In the genomic region with DNA sequence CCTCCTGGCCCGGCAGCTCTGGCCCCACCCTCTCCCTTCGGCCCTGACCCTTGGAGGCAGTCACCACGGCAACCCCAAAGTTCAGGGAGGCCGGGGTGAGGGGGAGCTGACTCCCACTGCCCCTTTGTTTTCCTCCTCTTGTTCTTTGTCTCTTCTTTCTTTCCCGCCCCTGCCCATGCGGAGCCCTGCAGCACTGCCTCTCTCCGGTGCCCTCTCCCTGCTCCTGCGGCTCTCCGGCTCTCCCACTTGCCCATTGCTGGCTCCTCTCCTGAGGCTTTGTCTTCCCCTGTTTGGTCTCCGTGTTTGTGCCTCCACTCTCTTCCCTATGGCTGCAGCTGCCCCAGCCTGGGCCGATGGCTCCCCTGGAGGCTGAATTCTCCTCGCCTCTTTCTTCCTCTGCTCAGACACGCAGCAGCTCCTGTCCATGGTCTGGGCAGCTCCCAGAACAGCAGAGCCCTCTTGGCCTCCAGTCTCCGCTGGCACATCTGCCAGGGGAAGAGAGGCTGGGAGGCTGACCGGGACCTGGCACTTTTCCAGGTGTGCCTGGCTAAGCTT, we compare ENCODE assay signal across 12 cellular contexts. TPM values are rescaled to one million over a fixed set of nuclear protein-coding genes. Genes with fewer than 3 reads are reported as not detected.
DNase-seq lines count a peak whose midpoint lies in the region; ATAC-seq and TF ChIP-seq lines count a peak whose summit lies in the region.
"Had no signal": no experiment of that assay in that cellular context is flagged by ENCODE, and none has a peak within 500 bp of the region (broad histone marks: within the 10 kb centered on the region; RNA-seq: fewer than 3 reads in every experiment).

No MANE protein-coding gene starts in this region.

- TF ChIP-seq CTCF in RWPE1 (conservative IDR thresholded peaks at IDR 0.05; ENCODE audit: low read depth) (no peak), epithelial cell of proximal tubule (conservative IDR thresholded peaks at IDR 0.05; ENCODE audit: low read depth, low read length) (peak; percentile 25), HFFc6 (IDR thresholded peaks at IDR 0.05) (no peak)

- peak overlapping the region; percentile 96 for H2AK5ac ChIP-seq in neuronal stem cell (ENCODE audit: low read depth, low read length)

- CTCF ChIA-PET in CD8-positive, alpha-beta memory T cell (lab: Charles Lee) = interaction anchor here (0.6 to 1.5 kb wide), 4 partner anchors 10 to 277 kb away, joined by 3 to 5 read pairs (median 4); no protein-coding TSS in a partner anchor
- CTCF ChIA-PET in RWPE1 (lab: Yijun Ruan, JAX) = interaction anchor here (0.6 to 1.2 kb wide), 5 partner anchors 24 to 805 kb away, joined by 3 to 8 read pairs (median 3); a partner anchor contains a TSS

- no peak overlapping the region for H3K23ac ChIP-seq in neuronal stem cell (ENCODE audit: low read depth, low read length, poor library complexity)

- no peaks in the 10 kb centered on the region for H3K27me3 Mint-ChIP-seq in CD8-positive, alpha-beta memory T cell
- H3K27me3 Mint-ChIP-seq in HFFc6 (ENCODE audit: insufficient read depth) = no peaks in the 10 kb centered on the region; the same call in 1 of the 2 replicates
- H3K27me3 Mint-ChIP-seq in activated T-cell treated with anti-CD3 and anti-CD28 coated beads, Interleukin-2, amount 50 U/mL, for 4 hours (ENCODE audit: low read depth) = no peaks in the 10 kb centered on the region

- H3K4me2 ChIP-seq in neuronal stem cell (ENCODE audit: insufficient read depth, low read length, poor library complexity, severe bottlenecking) = peak overlapping the region; percentile 61

- peak overlapping the region; percentile 28 for H3K14ac ChIP-seq in neuronal stem cell (ENCODE audit: low read length)

- no peaks in the 10 kb centered on the region for H3K4me1 ChIP-seq in CD8-positive, alpha-beta memory T cell (ENCODE audit: insufficient read depth, low read length)
- peaks cover 63% of the 10 kb centered on the region in 2 donors for H3K4me1 ChIP-seq in neuronal stem cell (ENCODE audit: control insufficient read depth in 2 of 2, insufficient read depth in 1 of 2, low read depth in 1 of 2, low read length in 2 of 2)

- H3K9me3 ChIP-seq in CD8-positive, alpha-beta memory T cell (ENCODE audit: low read length) = no peaks in the 10 kb centered on the region
- H3K9me3 ChIP-seq in neuronal stem cell (replicated peaks in 1 of 2; ENCODE audit: control insufficient read depth in 2 of 2, insufficient read depth in 1 of 2, low read depth in 1 of 2, low read length in 2 of 2) = peaks cover 24 to 30% of the 10 kb centered on the region in 2 donors

- peak overlapping the region; percentile 60 for H3K4ac ChIP-seq in neuronal stem cell (ENCODE audit: low read length)

- H3K36me3 Mint-ChIP-seq in CD8-positive, alpha-beta memory T cell = peaks cover 0 to 2% (median 0%) of the 10 kb centered on the region in 3 donors
- H3K36me3 Mint-ChIP-seq in HFFc6 (ENCODE audit: low read depth) = no peaks in the 10 kb centered on the region
- H3K36me3 Mint-ChIP-seq in activated T-cell treated with anti-CD3 and anti-CD28 coated beads, Interleukin-2, amount 50 U/mL, for 4 hours (ENCODE audit: insufficient read depth) = no peaks in the 10 kb centered on the region

- no peaks in the 10 kb centered on the region for H3K27me3 ChIP-seq in CD8-positive, alpha-beta memory T cell (ENCODE audit: insufficient read depth, low read length, poor library complexity, severe bottlenecking)
- H3K27me3 ChIP-seq in neuronal stem cell (ENCODE audit: control insufficient read depth in 3 of 3, insufficient read depth in 3 of 3, low read depth in 1 of 3, low read length in 3 of 3) = no peaks in the 10 kb centered on the region

- no peak for ATAC-seq in activated T-cell treated with anti-CD3 and anti-CD28 coated beads, Interleukin-2, amount 50 U/mL, for 4 hours
- ATAC-seq: CD8-positive, alpha-beta T cell had no signal

- H3K4me3 Mint-ChIP-seq in CD8-positive, alpha-beta memory T cell = no peak overlapping the region
- no peak overlapping the region for H3K4me3 Mint-ChIP-seq in HFFc6
- no peak overlapping the region for H3K4me3 Mint-ChIP-seq in activated T-cell treated with anti-CD3 and anti-CD28 coated beads, Interleukin-2, amount 50 U/mL, for 4 hours
- H3K4me3 Mint-ChIP-seq: CD8-positive, alpha-beta T cell had no signal

- peak overlapping the region; percentile 38 for H3K27ac ChIP-seq in CD8-positive, alpha-beta memory T cell (ENCODE audit: low read depth, low read length)
- H3K27ac ChIP-seq in RWPE1 (peak overlapping the region; percentile 64), neuronal stem cell (replicated peaks; ENCODE audit: low read length) (peak overlapping the region; percentile 90)

- peak overlapping the region; percentile 27 for H4K91ac ChIP-seq in neuronal stem cell (ENCODE audit: low read depth, low read length, poor library complexity)

- no peaks in the 10 kb centered on the region for H3K9me3 Mint-ChIP-seq in CD8-positive, alpha-beta memory T cell
- H3K9me3 Mint-ChIP-seq in HFFc6 = no peaks in the 10 kb centered on the region
- no peaks in the 10 kb centered on the region for H3K9me3 Mint-ChIP-seq in activated T-cell treated with anti-CD3 and anti-CD28 coated beads, Interleukin-2, amount 50 U/mL, for 4 hours
- H3K9me3 Mint-ChIP-seq: CD8-positive, alpha-beta T cell had no signal

- peak overlapping the region; percentile 80 for H3K18ac ChIP-seq in neuronal stem cell (ENCODE audit: low read length)

- no peak for DNase-seq in CD8-positive, alpha-beta memory T cell
- DNase-seq in RWPE1 (ENCODE audit: low spot score) = no peak
- no peak for DNase-seq in epithelial cell of proximal tubule (ENCODE audit: low read depth)
- peak; percentile 68 for DNase-seq in neuronal stem cell (ENCODE audit: low spot score)
- DNase-seq in NCI-H1436 treated with DMSO at 0.1 percent for 48 hours (lab: John Stamatoyannopoulos, UW) = no peak
- no peak for DNase-seq in HFFc6
- DNase-seq in HPDE6-E6E7 (ENCODE audit: extremely low spot score) = no peak
- no peak for DNase-seq in activated T-cell treated with anti-CD3 and anti-CD28 coated beads, Interleukin-2, amount 50 U/mL, for 4 hours
- DNase-seq: Karpas-422, NCI-H748 treated with DMSO at 0.1 percent for 48 hours, occipital lobe had no signal

- H4K8ac ChIP-seq in neuronal stem cell (ENCODE audit: low read depth, low read length) = peak overlapping the region; percentile 89

- no peak overlapping the region for H3K27ac Mint-ChIP-seq in CD8-positive, alpha-beta memory T cell
- no peak overlapping the region for H3K27ac Mint-ChIP-seq in HFFc6
- H3K27ac Mint-ChIP-seq: CD8-positive, alpha-beta T cell had no signal

- H2BK15ac ChIP-seq in neuronal stem cell (ENCODE audit: low read length) = peak overlapping the region; percentile 52

- H2AFZ ChIP-seq in neuronal stem cell (ENCODE audit: low read length) = no peak overlapping the region

- H2BK5ac ChIP-seq in neuronal stem cell (ENCODE audit: low read length) = peak overlapping the region; percentile 98

- H2BK12ac ChIP-seq in neuronal stem cell (ENCODE audit: low read length) = peak overlapping the region; percentile 96

- H3K79me1 ChIP-seq in neuronal stem cell (ENCODE audit: low read depth, low read length) = peaks cover 35% of the 10 kb centered on the region

- H3K36me3 ChIP-seq in CD8-positive, alpha-beta memory T cell (ENCODE audit: insufficient read depth, low read length) = no peaks in the 10 kb centered on the region
- peaks cover 31 to 79% of the 10 kb centered on the region in 2 donors for H3K36me3 ChIP-seq in neuronal stem cell (replicated peaks in 1 of 2; ENCODE audit: control insufficient read depth in 2 of 2, insufficient read depth in 2 of 2, low read length in 2 of 2)

- WGBS in neuronal stem cell (ENCODE audit: extremely low coverage in 2 of 2, insufficient read length in 2 of 2, insufficient replicate concordance in 1 of 2), 2 donors = no CpG with 5 or more reads among the region's 15 CpGs

- no peak overlapping the region for H3K4me3 ChIP-seq in CD8-positive, alpha-beta memory T cell (ENCODE audit: low read length)
- H3K4me3 ChIP-seq in epithelial cell of proximal tubule (ENCODE audit: low read depth, low read length) = no peak overlapping the region
- H3K4me3 ChIP-seq in neuronal stem cell (ENCODE audit: low read length in 2 of 2) = peak overlapping the region; percentile 22 to 35

- peaks cover 0 to 34% (median 6%) of the 10 kb centered on the region in 3 donors for H3K4me1 Mint-ChIP-seq in CD8-positive, alpha-beta memory T cell
- H3K4me1 Mint-ChIP-seq in HFFc6 (ENCODE audit: low read depth) = peaks cover 15% of the 10 kb centered on the region
- peaks cover 3% of the 10 kb centered on the region for H3K4me1 Mint-ChIP-seq in activated T-cell treated with anti-CD3 and anti-CD28 coated beads, Interleukin-2, amount 50 U/mL, for 4 hours (ENCODE audit: low read depth)

- H3K9ac ChIP-seq in neuronal stem cell (ENCODE audit: low read depth, low read length, poor library complexity) = peak overlapping the region; percentile 87

- H2BK120ac ChIP-seq in neuronal stem cell (ENCODE audit: low read depth, low read length) = peak overlapping the region; percentile 89

- POLR2A ChIA-PET in CD8-positive, alpha-beta memory T cell (lab: Charles Lee) = no interaction called here
- POLR2A ChIA-PET in RWPE1 (lab: Yijun Ruan, JAX; ENCODE audit: low non-redundant PET) = no interaction called here

RNA-seq across cellular contexts. Expression of a gene that starts 5.8 kb away (rescaled TPM):
- 1 to 10 TPM; 2.7 to 2.8 TPM for total RNA-seq in CD8-positive, alpha-beta memory T cell
- 0.77 TPM for polyA plus RNA-seq in CD8-positive, alpha-beta memory T cell
- 8.2 and 14.2 TPM in 2 replicates for total RNA-seq in epithelial cell of proximal tubule
- 40.0 TPM for polyA plus RNA-seq in neuronal stem cell (2013, experiment 1 of 2)
- polyA plus RNA-seq in neuronal stem cell (2013, experiment 2 of 2) = 41.0 TPM
- 1 to 10 TPM; 1.2 to 1.7 (median 1.4) TPM for total RNA-seq in HFFc6 (2021; fragmentation: NEBNext Ultra II Directional; extraction: Animal tissue kit (Norgen Biotek cat#: 25700))
- total RNA-seq in activated T-cell treated with anti-CD3 and anti-CD28 coated beads, Interleukin-2, amount 50 U/mL, for 4 hours = 1 to 10 TPM; 1.4 to 2.2 (median 1.5) TPM

RNA-seq across cellular contexts. Expression of a gene that starts 27.8 kb away (rescaled TPM):
- total RNA-seq in CD8-positive, alpha-beta memory T cell = 1 to 10 TPM; 5.4 to 5.8 TPM
- polyA plus RNA-seq in CD8-positive, alpha-beta memory T cell = 0.59 TPM
- 56.6 and 67.9 TPM in 2 replicates for total RNA-seq in epithelial cell of proximal tubule
- polyA plus RNA-seq in neuronal stem cell (2013, experiment 1 of 2) = 118 TPM
- polyA plus RNA-seq in neuronal stem cell (2013, experiment 2 of 2) = 115 TPM
- total RNA-seq in HFFc6 (2021; fragmentation: NEBNext Ultra II Directional; extraction: Animal tissue kit (Norgen Biotek cat#: 25700)) = 10 to 100 TPM; 17.0 to 33.1 (median 30.4) TPM
- total RNA-seq in activated T-cell treated with anti-CD3 and anti-CD28 coated beads, Interleukin-2, amount 50 U/mL, for 4 hours = under 1 TPM; 0.24 to 0.51 (median 0.37) TPM
- total RNA-seq: CD8-positive, alpha-beta T cell had no signal

RNA-seq across cellular contexts. Expression of a gene that starts 41.5 kb away (rescaled TPM):
- total RNA-seq in CD8-positive, alpha-beta memory T cell = 100 to 1,000 TPM; 189 to 195 TPM
- polyA plus RNA-seq in CD8-positive, alpha-beta memory T cell = 157 TPM
- 153 and 177 TPM in 2 replicates for total RNA-seq in epithelial cell of proximal tubule
- polyA plus RNA-seq in neuronal stem cell (2013, experiment 1 of 2) = 110 TPM
- polyA plus RNA-seq in neuronal stem cell (2013, experiment 2 of 2) = 109 TPM
- 100 to 1,000 TPM; 165 to 194 (median 176) TPM for total RNA-seq in HFFc6 (2021; fragmentation: NEBNext Ultra II Directional; extraction: Animal tissue kit (Norgen Biotek cat#: 25700))
- 100 to 1,000 TPM; 166 to 207 (median 201) TPM for total RNA-seq in activated T-cell treated with anti-CD3 and anti-CD28 coated beads, Interleukin-2, amount 50 U/mL, for 4 hours

RNA-seq across cellular contexts. Expression of a gene that starts 51.6 kb away (rescaled TPM):
- not detected for total RNA-seq in CD8-positive, alpha-beta memory T cell
- not detected for polyA plus RNA-seq in CD8-positive, alpha-beta memory T cell
- not detected in 2 replicates for total RNA-seq in epithelial cell of proximal tubule
- 0.13 TPM for polyA plus RNA-seq in neuronal stem cell (2013, experiment 1 of 2)
- polyA plus RNA-seq in neuronal stem cell (2013, experiment 2 of 2) = 0.29 TPM
- total RNA-seq in HFFc6 (2021; fragmentation: NEBNext Ultra II Directional; extraction: Animal tissue kit (Norgen Biotek cat#: 25700)) = not detected
- total RNA-seq in activated T-cell treated with anti-CD3 and anti-CD28 coated beads, Interleukin-2, amount 50 U/mL, for 4 hours = not detected
- total RNA-seq: CD8-positive, alpha-beta T cell; occipital lobe had no signal

Comparison
In these comparisons a context has a peak if more than half of its experiments do, and no peak if none do; other contexts are left out.
1. H3K27ac ChIP-seq: peak in every context shown above with its lines; median percentile 90 in neuronal stem cell; 64 in RWPE1; 38 in CD8-positive, alpha-beta memory T cell.
2. H3K4me3 ChIP-seq: peak in neuronal stem cell (2 of 2); none in CD8-positive, alpha-beta memory T cell (single experiment) and epithelial cell of proximal tubule (single experiment).
3. RNA of a gene that starts 27.8 kb away (total RNA-seq): 56.6 to 67.9 TPM in epithelial cell of proximal tubule, 17.0 to 33.1 TPM in HFFc6 and 5.4 to 5.8 TPM in CD8-positive, alpha-beta memory T cell; 0.24 to 0.51 TPM in activated T-cell treated with anti-CD3 and anti-CD28 coated beads, Interleukin-2, amount 50 U/mL, for 4 hours; every median in the first group is over 4 times any median in the second.